ENCODE assay signal across 1 cellular context in genomic region chr3:47476644-47477199, GRCh38.
TF ChIP-seq lines count a peak whose summit lies in the region.

No MANE protein-coding gene starts in this region.

TF ChIP-seq in H1, 55 proteins besides CTCF, POLR2A, EP300 and RAD21:
- TF ChIP-seq TEAD4 (IDR thresholded peaks at IDR 0.05; ENCODE audit: low read depth, low read length) (no peak), JUN (IDR thresholded peaks at IDR 0.05; ENCODE audit: low read depth, low read length) (no peak), SRF (IDR thresholded peaks at IDR 0.05; ENCODE audit: low read depth, low read length) (no peak), RNF2 (IDR thresholded peaks at IDR 0.05; ENCODE audit: borderline replicate concordance, low read depth, low read length, missing control alignments, poor library complexity, severe bottlenecking) (no peak), CHD7 (IDR thresholded peaks at IDR 0.05; ENCODE audit: insufficient replicate concordance, low read length) (no peak), CBX8 (IDR thresholded peaks at IDR 0.05; ENCODE audit: borderline replicate concordance, low read depth, low read length) (no peak), CHD2 (IDR thresholded peaks at IDR 0.05; ENCODE audit: low read length) (no peak), RFX5 (IDR thresholded peaks at IDR 0.05; ENCODE audit: borderline replicate concordance, low read depth, low read length) (no peak), CREB1 (IDR thresholded peaks at IDR 0.05) (no peak), CHD1 (IDR thresholded peaks at IDR 0.05; ENCODE audit: low read depth, low read length) (no peak)
TF ChIP-seq in H1: peak in this region for 0.
